In the genomic region with DNA sequence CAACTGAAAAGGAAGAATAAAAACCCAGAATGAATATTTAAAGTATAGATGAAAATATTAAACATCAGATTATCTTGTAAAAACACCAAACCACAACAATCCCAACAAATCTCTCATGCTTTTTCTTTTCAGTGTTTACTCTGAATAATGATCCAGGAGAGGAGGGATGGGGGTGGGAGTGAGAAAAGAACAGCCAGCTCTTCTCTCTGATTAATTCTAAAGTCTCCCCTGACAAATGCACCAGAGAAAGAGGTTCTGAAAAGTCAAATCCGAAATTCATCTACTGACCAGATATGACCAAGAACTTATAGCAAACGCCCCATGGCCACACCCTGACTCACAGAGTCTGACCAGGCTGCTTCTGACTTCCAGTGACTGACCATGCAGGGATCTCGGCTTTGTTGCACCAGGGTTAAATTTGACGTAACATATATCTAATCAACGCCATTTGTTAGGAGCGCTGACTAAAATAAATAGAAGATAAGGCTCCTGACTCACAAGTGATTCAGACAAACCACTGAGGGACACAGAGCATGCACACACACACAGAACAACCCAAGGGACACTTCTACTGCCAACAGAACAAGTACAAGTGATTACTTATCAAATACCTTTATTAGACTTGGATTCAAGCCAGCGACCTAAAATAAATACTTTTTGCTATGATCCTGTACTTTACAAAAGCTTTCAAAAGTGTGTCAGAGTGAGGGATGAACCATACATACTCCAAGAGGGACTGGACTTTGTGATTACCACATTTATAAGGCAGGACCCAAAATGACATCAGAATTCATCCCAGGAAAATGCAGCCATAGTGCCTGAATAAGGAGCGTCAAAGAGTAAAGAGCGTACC, we compare ENCODE assay signal across 10 cellular contexts. TPM values are rescaled to one million over a fixed set of nuclear protein-coding genes. Genes with fewer than 3 reads are reported as not detected.
DNase-seq lines count a peak whose midpoint lies in the region; TF ChIP-seq lines count a peak whose summit lies in the region.
"Had no signal": no experiment of that assay in that cellular context is flagged by ENCODE, and none has a peak within 500 bp of the region (broad histone marks: within the 10 kb centered on the region; RNA-seq: fewer than 3 reads in every experiment).

No MANE protein-coding gene starts in this region.

- H3K4me1 Mint-ChIP-seq in activated CD4-positive, alpha-beta T cell treated with anti-CD3 and anti-CD28 coated beads, Interleukin-2, amount 10 ng/mL, durations not matched to agents 24 days and 14 days: peaks cover 48% of the 10 kb centered on the region

- peak overlapping the region; percentile 35 for H3K27ac ChIP-seq in cardiac muscle cell

- no peak for DNase-seq in activated CD4-positive, alpha-beta T cell treated with anti-CD3 and anti-CD28 coated beads, Interleukin-2, amount 10 ng/mL, durations not matched to agents 24 days and 14 days
- no peak for DNase-seq in activated CD4-positive, alpha-beta T cell treated with anti-CD3 and anti-CD28 coated beads for 4 hours
- peak; percentile 70 for DNase-seq in T1000 (lab: John Stamatoyannopoulos, UW)
- DNase-seq in cardiac muscle cell (ENCODE audit: low read depth in 1 of 2, low spot score in 1 of 2): peak in 1 of 2 donors; percentile 97
- peak; percentile 79 for DNase-seq in stromal cell of bone marrow (ENCODE audit: low read depth)
- no peak for DNase-seq in NCI-H2171 treated with DMSO at 0.1 percent for 48 hours (lab: John Stamatoyannopoulos, UW)
- no peak for DNase-seq in activated CD8-positive, alpha-beta memory T cell treated with anti-CD3 and anti-CD28 coated beads, Interleukin-2, amount 50 U/mL, for 4 hours
- no peak for DNase-seq in hypothalamus (lab: John Stamatoyannopoulos, UW)
- DNase-seq: C1 segment of cervical spinal cord, T-helper 1 cell had no signal

- H3K27me3 ChIP-seq in cardiac muscle cell: no peaks in the 10 kb centered on the region

- peaks cover 27% of the 10 kb centered on the region for H3K4me1 ChIP-seq in cardiac muscle cell (ENCODE audit: low read depth)

- intact Hi-C loops in activated CD4-positive, alpha-beta T cell treated with anti-CD3 and anti-CD28 coated beads, Interleukin-2, amount 10 ng/mL, durations not matched to agents 24 days and 14 days (cut with micrococcal nuclease): no loop called here

- no peaks in the 10 kb centered on the region for H3K27me3 Mint-ChIP-seq in activated CD4-positive, alpha-beta T cell treated with anti-CD3 and anti-CD28 coated beads, Interleukin-2, amount 10 ng/mL, durations not matched to agents 24 days and 14 days

- H3K9me3 Mint-ChIP-seq in activated CD4-positive, alpha-beta T cell treated with anti-CD3 and anti-CD28 coated beads, Interleukin-2, amount 10 ng/mL, durations not matched to agents 24 days and 14 days: no peaks in the 10 kb centered on the region

- H3K27ac Mint-ChIP-seq in activated CD4-positive, alpha-beta T cell treated with anti-CD3 and anti-CD28 coated beads, Interleukin-2, amount 10 ng/mL, durations not matched to agents 24 days and 14 days: peak overlapping the region; percentile 19

- H3K36me3 Mint-ChIP-seq in activated CD4-positive, alpha-beta T cell treated with anti-CD3 and anti-CD28 coated beads, Interleukin-2, amount 10 ng/mL, durations not matched to agents 24 days and 14 days (ENCODE audit: low read depth): peaks cover 47% of the 10 kb centered on the region

- H3K9me3 ChIP-seq in cardiac muscle cell (ENCODE audit: low read depth): no peaks in the 10 kb centered on the region

- no peaks in the 10 kb centered on the region for H3K36me3 ChIP-seq in cardiac muscle cell

- TF ChIP-seq CTCF in cardiac muscle cell (IDR thresholded peaks at IDR 0.05; ENCODE audit: low read depth, low read length): no peak

- no peak overlapping the region for H3K4me3 Mint-ChIP-seq in activated CD4-positive, alpha-beta T cell treated with anti-CD3 and anti-CD28 coated beads, Interleukin-2, amount 10 ng/mL, durations not matched to agents 24 days and 14 days

- no peak overlapping the region for H3K4me3 ChIP-seq in cardiac muscle cell

RNA-seq across cellular contexts. Expression of gene SPOCK2, which starts 9.3 kb away (rescaled TPM):
- total RNA-seq in activated CD4-positive, alpha-beta T cell treated with anti-CD3 and anti-CD28 coated beads, Interleukin-2, amount 10 ng/mL, durations not matched to agents 24 days and 14 days: 104 and 106 TPM in 2 replicates
- 1.3 and 5.0 TPM in 2 replicates for total RNA-seq in cardiac muscle cell
- 0.85 and 3.9 TPM in 2 replicates for polyA plus RNA-seq in cardiac muscle cell

Comparison
In these comparisons a context has a peak if more than half of its experiments do, and no peak if none do; other contexts are left out.
1. DNase-seq: peak in T1000 (single experiment) and stromal cell of bone marrow (single experiment); none in activated CD4-positive, alpha-beta T cell treated with anti-CD3 and anti-CD28 coated beads, Interleukin-2, amount 10 ng/mL, durations not matched to agents 24 days and 14 days (single experiment), activated CD4-positive, alpha-beta T cell treated with anti-CD3 and anti-CD28 coated beads for 4 hours (0 of 2), NCI-H2171 treated with DMSO at 0.1 percent for 48 hours (single experiment), activated CD8-positive, alpha-beta memory T cell treated with anti-CD3 and anti-CD28 coated beads, Interleukin-2, amount 50 U/mL, for 4 hours (single experiment) and hypothalamus (0 of 51).
2. RNA of gene SPOCK2, which starts 9.3 kb away (total RNA-seq): 104 to 106 TPM in activated CD4-positive, alpha-beta T cell treated with anti-CD3 and anti-CD28 coated beads, Interleukin-2, amount 10 ng/mL, durations not matched to agents 24 days and 14 days; 1.3 to 5.0 TPM in cardiac muscle cell; every median in the first group is over 10 times any median in the second.